ENCODE assay signal across 34 cellular contexts in the genomic region with DNA sequence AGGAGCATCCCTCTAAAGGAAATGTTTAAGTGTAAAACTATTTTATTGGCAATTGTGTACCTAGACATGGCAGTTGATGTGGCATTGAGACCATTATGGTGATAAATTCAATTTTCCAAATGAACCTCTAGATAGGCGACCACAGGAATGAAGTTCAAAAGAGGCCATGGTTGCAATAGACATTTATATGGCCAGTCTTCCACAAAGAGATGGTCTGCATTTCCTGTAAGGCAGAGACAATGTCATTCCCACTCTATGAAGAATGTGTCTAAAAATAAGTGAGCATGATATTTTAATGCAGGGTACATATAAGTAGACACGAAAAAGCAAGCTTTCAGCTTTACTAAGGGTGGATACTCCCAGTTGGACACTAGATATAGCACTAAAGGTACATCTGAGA. TPM values are rescaled to one million over a fixed set of nuclear protein-coding genes. Genes with fewer than 3 reads are reported as not detected.
"Had no signal": no experiment of that assay in that cellular context is flagged by ENCODE, and none has a peak within 500 bp of the region (broad histone marks: within the 10 kb centered on the region; RNA-seq: fewer than 3 reads in every experiment).

No MANE protein-coding gene starts in this region.

- H3K27me3 ChIP-seq: adrenal gland, body of pancreas, breast epithelium, Peyer's patch, SJSA1 had no signal

- H3K9me3 Mint-ChIP-seq: activated naive CD4-positive, alpha-beta T cell treated with anti-CD3 and anti-CD28 coated beads, Interleukin-2, amount 10 ng/mL, durations not matched to agents 7 days and 5 days; activated naive CD8-positive, alpha-beta T cell treated with anti-CD3 and anti-CD28 coated beads, Interleukin-2, amount 10 ng/mL, durations not matched to agents 7 days and 5 days; activated T-cell treated with anti-CD3 and anti-CD28 coated beads, Interleukin-2, amount 50 U/mL, for 4 hours; activated T-helper 1 cell treated with anti-CD3 and anti-CD28 coated beads, Interleukin-12 subunit alpha, Interleukin-12 subunit beta, Interleukin-2, Interleukin-4 antibody, amounts not matched to agents 30 ng/mL and 10 ng/mL and 1 ng/mL, durations not matched to agents 14 hours and 24 hours and 36 hours had no signal

- H3K27ac ChIP-seq: adrenal gland, body of pancreas, breast epithelium, Peyer's patch, SJSA1, WERI-Rb-1 had no signal

- H3K36me3 ChIP-seq: adrenal gland, breast epithelium, Peyer's patch, SJSA1, WERI-Rb-1 had no signal

- H3K4me3 ChIP-seq: adrenal gland, body of pancreas, breast epithelium, Peyer's patch, SJSA1 had no signal

- H3K27ac Mint-ChIP-seq: activated CD4-positive, alpha-beta T cell treated with anti-CD3 and anti-CD28 coated beads, Interleukin-2, amount 10 ng/mL, durations not matched to agents 24 days and 14 days; activated CD8-positive, alpha-beta T cell treated with anti-CD3 and anti-CD28 coated beads, Interleukin-2, amount 10 ng/mL, durations not matched to agents 7 days and 5 days; activated naive CD4-positive, alpha-beta T cell treated with anti-CD3 and anti-CD28 coated beads, Interleukin-2, amount 10 ng/mL, durations not matched to agents 7 days and 5 days; activated naive CD8-positive, alpha-beta T cell treated with anti-CD3 and anti-CD28 coated beads, Interleukin-2, amount 10 ng/mL, durations not matched to agents 7 days and 5 days; activated T-helper 1 cell treated with anti-CD3 and anti-CD28 coated beads, Interleukin-12 subunit alpha, Interleukin-12 subunit beta, Interleukin-2, Interleukin-4 antibody, amounts not matched to agents 30 ng/mL and 10 ng/mL and 1 ng/mL, durations not matched to agents 14 hours and 24 hours and 36 hours had no signal

- H3K4me1 ChIP-seq: adrenal gland, body of pancreas, breast epithelium, Peyer's patch, SJSA1 had no signal

- DNase-seq: activated CD4-positive, alpha-beta T cell treated with anti-CD3 and anti-CD28 coated beads for 1 hour; activated CD4-positive, alpha-beta T cell treated with anti-CD3 and anti-CD28 coated beads, Interleukin-2, amount 10 ng/mL, durations not matched to agents 24 days and 14 days; activated CD4-positive, alpha-beta T cell treated with anti-CD3 and anti-CD28 coated beads, Interleukin-2, amount 50 U/mL, for 48 hours; activated CD4-positive, CD25-positive, alpha-beta regulatory T cell; activated CD8-positive, alpha-beta memory T cell treated with anti-CD3 and anti-CD28 coated beads, Interleukin-2, amount 50 U/mL, for 4 hours; activated CD8-positive, alpha-beta T cell treated with anti-CD3 and anti-CD28 coated beads, Interleukin-2, amount 10 ng/mL, durations not matched to agents 7 days and 5 days; activated gamma-delta T cell treated with Interleukin-2 at 50 U/mL for 16 hours; activated naive CD4-positive, alpha-beta T cell treated with anti-CD3 and anti-CD28 coated beads, Interleukin-2, amount 10 ng/mL, durations not matched to agents 7 days and 5 days; activated naive CD8-positive, alpha-beta T cell treated with anti-CD3 and anti-CD28 coated beads, Interleukin-2, amount 10 ng/mL, durations not matched to agents 7 days and 5 days; activated T-cell treated with anti-CD3 and anti-CD28 coated beads for 4 hours; activated T-cell treated with anti-CD3 and anti-CD28 coated beads, Interleukin-2, amount 50 U/mL, for 4 hours; adrenal gland; body of pancreas; cerebellar nuclear complex; Kasumi-1; KG1; MM.1S; MV-4-11; NCI-H1092; NCI-H1436 treated with DMSO at 0.1 percent for 48 hours; NCI-H1694 treated with DMSO at 0.1 percent for 48 hours; NCI-H2029; NCI-H345; NCI-H524 treated with DMSO at 0.1 percent for 48 hours; Peyer's patch; RPMI8226; SHP77 treated with DMSO at 0.1 percent for 48 hours; SW 1271; T1000; WERI-Rb-1 had no signal

- ATAC-seq: activated CD8-positive, alpha-beta T cell treated with anti-CD3 and anti-CD28 coated beads, Interleukin-2, amount 10 ng/mL, durations not matched to agents 7 days and 5 days; activated T-cell treated with anti-CD3 and anti-CD28 coated beads, Interleukin-2, amount 50 U/mL, for 4 hours; body of pancreas had no signal

- H3K4me3 Mint-ChIP-seq: activated CD4-positive, alpha-beta T cell treated with anti-CD3 and anti-CD28 coated beads, Interleukin-2, amount 10 ng/mL, durations not matched to agents 24 days and 14 days; activated CD8-positive, alpha-beta T cell treated with anti-CD3 and anti-CD28 coated beads, Interleukin-2, amount 10 ng/mL, durations not matched to agents 7 days and 5 days; activated naive CD4-positive, alpha-beta T cell treated with anti-CD3 and anti-CD28 coated beads, Interleukin-2, amount 10 ng/mL, durations not matched to agents 7 days and 5 days; activated naive CD8-positive, alpha-beta T cell treated with anti-CD3 and anti-CD28 coated beads, Interleukin-2, amount 10 ng/mL, durations not matched to agents 7 days and 5 days; activated T-cell treated with anti-CD3 and anti-CD28 coated beads, Interleukin-2, amount 50 U/mL, for 4 hours; activated T-helper 1 cell treated with anti-CD3 and anti-CD28 coated beads, Interleukin-12 subunit alpha, Interleukin-12 subunit beta, Interleukin-2, Interleukin-4 antibody, amounts not matched to agents 30 ng/mL and 10 ng/mL and 1 ng/mL, durations not matched to agents 14 hours and 24 hours and 36 hours had no signal

- H3K27me3 Mint-ChIP-seq: activated CD4-positive, alpha-beta T cell treated with anti-CD3 and anti-CD28 coated beads, Interleukin-2, amount 10 ng/mL, durations not matched to agents 24 days and 14 days; activated naive CD4-positive, alpha-beta T cell treated with anti-CD3 and anti-CD28 coated beads, Interleukin-2, amount 10 ng/mL, durations not matched to agents 7 days and 5 days; activated naive CD8-positive, alpha-beta T cell treated with anti-CD3 and anti-CD28 coated beads, Interleukin-2, amount 10 ng/mL, durations not matched to agents 7 days and 5 days had no signal

- H3K9me3 ChIP-seq: adrenal gland, body of pancreas, breast epithelium, Peyer's patch, SJSA1 had no signal

RNA-seq across cellular contexts. Expression of a gene that starts 40.9 kb away (rescaled TPM):
- total RNA-seq: NCI-H460, SJSA1 had no signal
